30 cellular contexts compared by ENCODE assay signal in genomic region chr2:124778076-124778475, GRCh38.
DNase-seq lines count a peak whose midpoint lies in the region; ATAC-seq, FAIRE-seq and TF ChIP-seq lines count a peak whose summit lies in the region.
"Had no signal": no experiment of that assay in that cellular context is flagged by ENCODE, and none has a peak within 500 bp of the region (broad histone marks: within the 10 kb centered on the region; RNA-seq: fewer than 3 reads in every experiment).

No MANE protein-coding gene starts in this region.

- DNase-seq in EL, result peak; percentile 8
- peak; percentile 20 for DNase-seq in MM.1S
- DNase-seq in bronchial epithelial cell (ENCODE audit: low read depth), result peak; percentile 28
- DNase-seq in iris pigment epithelial cell (ENCODE audit: low read depth), result peak; percentile 4
- DNase-seq in activated naive CD4-positive, alpha-beta T cell treated with anti-CD3 and anti-CD28 coated beads, Interleukin-2, amount 10 ng/mL, durations not matched to agents 7 days and 5 days, result no peak
- no peak for DNase-seq in kidney glomerular epithelial cell (lab: John Stamatoyannopoulos, UW)
- DNase-seq in colonic mucosa, result no peak
- DNase-seq: activated CD4-positive, alpha-beta T cell treated with anti-CD3 and anti-CD28 coated beads for 1 hour; activated CD8-positive, alpha-beta memory T cell treated with anti-CD3 and anti-CD28 coated beads for 24 hours; activated naive CD4-positive, alpha-beta T cell treated with Interleukin-2 at 50 U/mL for 16 hours; activated T-cell treated with anti-CD3 and anti-CD28 coated beads, Interleukin-2, amount 50 U/mL, for 24 hours; cerebellar nuclear complex; DMS79 treated with DMSO at 0.1 percent for 48 hours; effector CD8-positive, alpha-beta T cell; glutamatergic neuron; HFFc6; NCI-H146; NCI-H69; right lobe of liver; stimulated activated naive CD8-positive, alpha-beta T cell treated with anti-CD3 and anti-CD28 coated beads, Interleukin-15, amount 100 ng/mL, for 72 hours; T-cell had no signal

- no peak overlapping the region for H3K27ac Mint-ChIP-seq in activated naive CD4-positive, alpha-beta T cell treated with anti-CD3 and anti-CD28 coated beads, Interleukin-2, amount 10 ng/mL, durations not matched to agents 7 days and 5 days
- H3K27ac Mint-ChIP-seq: activated T-cell treated with anti-CD3 and anti-CD28 coated beads, Interleukin-2, amount 50 U/mL, for 24 hours; HFFc6; natural killer cell treated with Interleukin-12 subunit alpha and Interleukin-12 subunit beta and Interleukin-15 and Interleukin-18, amount 100 ng/mL, for 72 hours; T-cell had no signal

- H3K27ac ChIP-seq in MM.1S (ENCODE audit: low read length) (no peak overlapping the region), colonic mucosa (no peak overlapping the region)
- H3K27ac ChIP-seq: A549, BLaER1, esophagus muscularis mucosa, right lobe of liver, tibial nerve had no signal

- CTCF ChIA-PET in activated naive CD4-positive, alpha-beta T cell treated with anti-CD3 and anti-CD28 coated beads, Interleukin-2, amount 10 ng/mL, durations not matched to agents 7 days and 5 days (lab: Charles Lee), result no interaction called here

- H3K9ac ChIP-seq in MM.1S (ENCODE audit: low read length) (no peak overlapping the region), colonic mucosa (ENCODE audit: low read depth in 2 of 2, low read length in 2 of 2) (no peak overlapping the region)
- H3K9ac ChIP-seq: BLaER1 had no signal

- H3F3A ChIP-seq in MM.1S (ENCODE audit: insufficient read depth, low read length), result no peaks in the 10 kb centered on the region

- no peaks in the 10 kb centered on the region for H3K4me1 Mint-ChIP-seq in activated naive CD4-positive, alpha-beta T cell treated with anti-CD3 and anti-CD28 coated beads, Interleukin-2, amount 10 ng/mL, durations not matched to agents 7 days and 5 days
- H3K4me1 Mint-ChIP-seq: stimulated activated naive CD8-positive, alpha-beta T cell treated with anti-CD3 and anti-CD28 coated beads, Interleukin-15, amount 100 ng/mL, for 72 hours; T-cell had no signal

- ATAC-seq in GM21529 (IDR thresholded peaks at IDR 0.05; ENCODE audit: unreplicated experiment), result no peak
- ATAC-seq: A549; left lobe of liver; natural killer cell treated with Interleukin-12 subunit alpha and Interleukin-12 subunit beta and Interleukin-15 and Interleukin-18, amount 100 ng/mL, for 72 hours; right lobe of liver; stimulated activated naive CD8-positive, alpha-beta T cell treated with anti-CD3 and anti-CD28 coated beads, Interleukin-15, amount 100 ng/mL, for 72 hours; T-cell had no signal

- no peak for FAIRE-seq in bronchial epithelial cell (lab: Jason Lieb, UNC)
- FAIRE-seq: A549, GM19239 had no signal

- H3K9me2 ChIP-seq in MM.1S (replicated peaks; ENCODE audit: insufficient read depth, low read length), result no peaks in the 10 kb centered on the region

- TF ChIP-seq CTCF in MM.1S (IDR thresholded peaks at IDR 0.05; ENCODE audit: low read length) (no peak), bronchial epithelial cell (IDR thresholded peaks at IDR 0.05; ENCODE audit: insufficient read depth, low read length, severe bottlenecking) (no peak), colonic mucosa (IDR thresholded peaks at IDR 0.05) (no peak)

- H3K9me3 Mint-ChIP-seq in activated naive CD4-positive, alpha-beta T cell treated with anti-CD3 and anti-CD28 coated beads, Interleukin-2, amount 10 ng/mL, durations not matched to agents 7 days and 5 days, result no peaks in the 10 kb centered on the region

- H3K9me3 ChIP-seq in MM.1S (replicated peaks; ENCODE audit: insufficient read depth, low read length), result no peaks in the 10 kb centered on the region
- no peaks in the 10 kb centered on the region for H3K9me3 ChIP-seq in colonic mucosa
- H3K9me3 ChIP-seq: A549, BLaER1, Caco-2, esophagus muscularis mucosa, right lobe of liver, tibial nerve had no signal

- H3K4me2 ChIP-seq in MM.1S (ENCODE audit: low read depth, low read length), result no peak overlapping the region
- H3K4me2 ChIP-seq: A549, BLaER1 had no signal

- H3K79me2 ChIP-seq in MM.1S (ENCODE audit: low read length), result no peaks in the 10 kb centered on the region

- no peaks in the 10 kb centered on the region for H3K4me1 ChIP-seq in MM.1S (ENCODE audit: low read length)
- no peaks in the 10 kb centered on the region for H3K4me1 ChIP-seq in colonic mucosa
- H3K4me1 ChIP-seq: A549, Caco-2, esophagus muscularis mucosa, right lobe of liver, tibial nerve had no signal

- no peak overlapping the region for H3K4me3 Mint-ChIP-seq in activated naive CD4-positive, alpha-beta T cell treated with anti-CD3 and anti-CD28 coated beads, Interleukin-2, amount 10 ng/mL, durations not matched to agents 7 days and 5 days
- H3K4me3 Mint-ChIP-seq: activated T-cell treated with anti-CD3 and anti-CD28 coated beads, Interleukin-2, amount 50 U/mL, for 24 hours; HFFc6; natural killer cell treated with Interleukin-12 subunit alpha and Interleukin-12 subunit beta and Interleukin-15 and Interleukin-18, amount 100 ng/mL, for 72 hours; stimulated activated naive CD8-positive, alpha-beta T cell treated with anti-CD3 and anti-CD28 coated beads, Interleukin-15, amount 100 ng/mL, for 72 hours; T-cell had no signal

- no peaks in the 10 kb centered on the region for H3K27me3 Mint-ChIP-seq in activated naive CD4-positive, alpha-beta T cell treated with anti-CD3 and anti-CD28 coated beads, Interleukin-2, amount 10 ng/mL, durations not matched to agents 7 days and 5 days
- H3K27me3 Mint-ChIP-seq: activated T-cell treated with anti-CD3 and anti-CD28 coated beads, Interleukin-2, amount 50 U/mL, for 24 hours; natural killer cell treated with Interleukin-12 subunit alpha and Interleukin-12 subunit beta and Interleukin-15 and Interleukin-18, amount 100 ng/mL, for 72 hours; stimulated activated naive CD8-positive, alpha-beta T cell treated with anti-CD3 and anti-CD28 coated beads, Interleukin-15, amount 100 ng/mL, for 72 hours; T-cell had no signal

- H3K27me3 ChIP-seq in MM.1S (replicated peaks; ENCODE audit: insufficient read depth, low read length) (no peaks in the 10 kb centered on the region), bronchial epithelial cell (ENCODE audit: control insufficient read depth, insufficient read depth, low read length) (no peaks in the 10 kb centered on the region), colonic mucosa (no peaks in the 10 kb centered on the region)
- H3K27me3 ChIP-seq: BLaER1, esophagus muscularis mucosa, right lobe of liver, tibial nerve had no signal

- H3K36me3 Mint-ChIP-seq in activated naive CD4-positive, alpha-beta T cell treated with anti-CD3 and anti-CD28 coated beads, Interleukin-2, amount 10 ng/mL, durations not matched to agents 7 days and 5 days, result no peaks in the 10 kb centered on the region
- H3K36me3 Mint-ChIP-seq: natural killer cell treated with Interleukin-12 subunit alpha and Interleukin-12 subunit beta and Interleukin-15 and Interleukin-18, amount 100 ng/mL, for 72 hours; T-cell had no signal

- no peaks in the 10 kb centered on the region for H3K36me3 ChIP-seq in MM.1S (replicated peaks; ENCODE audit: insufficient read depth, low read length)
- H3K36me3 ChIP-seq in bronchial epithelial cell (ENCODE audit: control insufficient read depth, insufficient read depth, low read length), result no peaks in the 10 kb centered on the region
- no peaks in the 10 kb centered on the region for H3K36me3 ChIP-seq in colonic mucosa
- H3K36me3 ChIP-seq: BLaER1, esophagus muscularis mucosa, right lobe of liver, tibial nerve had no signal

- no peaks in the 10 kb centered on the region for H4K20me1 ChIP-seq in MM.1S (ENCODE audit: insufficient read depth, low read length)
- H4K20me1 ChIP-seq: BLaER1 had no signal

- H3K4me3 ChIP-seq in MM.1S (ENCODE audit: low read length), result no peak overlapping the region
- H3K4me3 ChIP-seq in bronchial epithelial cell (ENCODE audit: low read depth, low read length), result no peak overlapping the region
- no peak overlapping the region for H3K4me3 ChIP-seq in colonic mucosa
- H3K4me3 ChIP-seq: A549, BLaER1, esophagus muscularis mucosa, right lobe of liver, tibial nerve had no signal

- no peak overlapping the region for H2AFZ ChIP-seq in MM.1S (ENCODE audit: low read length)

- intact Hi-C loops in colonic mucosa (cut with DNase I), result no loop called here

Comparison
In these comparisons a context has a peak if more than half of its experiments do, and no peak if none do; other contexts are left out.
1. DNase-seq: peak in EL (single experiment), MM.1S (single experiment), bronchial epithelial cell (single experiment) and iris pigment epithelial cell (single experiment); none in activated naive CD4-positive, alpha-beta T cell treated with anti-CD3 and anti-CD28 coated beads, Interleukin-2, amount 10 ng/mL, durations not matched to agents 7 days and 5 days (single experiment), kidney glomerular epithelial cell (single experiment) and colonic mucosa (single experiment).